In the genomic region with DNA sequence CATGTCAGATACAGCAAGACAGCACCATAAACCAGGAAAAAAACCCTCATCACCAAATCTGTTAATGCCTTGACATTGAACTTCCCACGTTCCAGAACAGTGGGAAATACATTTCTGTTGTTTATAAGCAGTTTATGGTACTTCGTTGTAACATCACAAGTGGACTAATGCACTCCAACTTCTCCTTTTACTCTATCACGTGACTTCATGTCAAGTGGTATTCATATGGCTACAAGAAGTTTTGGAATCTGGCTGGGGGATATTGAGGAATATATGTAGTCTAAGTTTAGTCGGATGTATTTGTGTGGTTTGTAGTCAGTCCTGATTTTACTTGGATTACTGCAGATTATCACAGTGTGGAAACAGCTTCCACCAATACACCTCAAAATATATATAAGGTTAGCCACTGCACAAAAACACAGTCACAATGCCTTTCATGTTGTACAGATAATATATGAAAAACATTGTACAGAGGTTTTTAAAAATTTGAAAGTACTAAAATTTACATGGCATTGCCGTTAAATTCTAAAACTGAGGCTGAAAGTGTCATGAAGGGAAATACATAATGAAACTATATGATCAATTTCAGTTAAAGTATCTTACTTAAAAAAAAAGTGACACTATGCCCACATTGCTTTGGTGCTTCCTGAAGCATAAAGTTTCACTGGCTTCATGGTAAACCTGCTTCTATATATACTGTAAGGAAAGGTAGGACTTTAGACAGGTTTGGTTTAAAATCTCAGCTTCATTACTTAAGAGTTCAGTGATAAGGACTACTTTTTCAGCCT, we compare ENCODE assay signal across 18 cellular contexts.
A peak's percentile ranks its signal among the peaks of the same experiment; 100 is the strongest.
DNase-seq lines count a peak whose midpoint lies in the region; ATAC-seq and TF ChIP-seq lines count a peak whose summit lies in the region.
"Had no signal": no experiment of that assay in that cellular context is flagged by ENCODE, and none has a peak within 500 bp of the region (broad histone marks: within the 10 kb centered on the region; RNA-seq: fewer than 3 reads in every experiment).

No MANE protein-coding gene starts in this region.

- H3K9me3 Mint-ChIP-seq in CD4-positive, CD25-positive, alpha-beta regulatory T cell = peaks cover 4 to 18% (median 13%) of the 10 kb centered on the region in 7 donors
- peaks cover 26% of the 10 kb centered on the region for H3K9me3 Mint-ChIP-seq in WTC11

- H3K4me1 Mint-ChIP-seq in CD4-positive, CD25-positive, alpha-beta regulatory T cell = peaks cover 14 to 21% (median 17%) of the 10 kb centered on the region in 4 donors
- H3K4me1 Mint-ChIP-seq in WTC11 = peaks cover 31% of the 10 kb centered on the region

- H3K36me3 ChIP-seq in CD4-positive, CD25-positive, alpha-beta regulatory T cell (ENCODE audit: control insufficient read depth, insufficient read depth, low read length) = no peaks in the 10 kb centered on the region
- H3K36me3 ChIP-seq in osteoblast (ENCODE audit: insufficient read depth, low read length) = no peaks in the 10 kb centered on the region
- H3K36me3 ChIP-seq in GM23248 (ENCODE audit: low read depth) = no peaks in the 10 kb centered on the region
- H3K36me3 ChIP-seq in left ventricle myocardium inferior = no peaks in the 10 kb centered on the region

- peaks cover 7% of the 10 kb centered on the region for H3K36me3 Mint-ChIP-seq in CD4-positive, CD25-positive, alpha-beta regulatory T cell
- H3K36me3 Mint-ChIP-seq in WTC11 = peaks cover 29% of the 10 kb centered on the region

- no peaks in the 10 kb centered on the region for H3K4me1 ChIP-seq in CD4-positive, CD25-positive, alpha-beta regulatory T cell (ENCODE audit: control insufficient read depth, insufficient read depth, low read length, poor library complexity, severe bottlenecking)
- H3K4me1 ChIP-seq in osteoblast (ENCODE audit: insufficient read depth, low read length) = no peaks in the 10 kb centered on the region
- H3K4me1 ChIP-seq in GM23248 (ENCODE audit: insufficient read depth) = no peaks in the 10 kb centered on the region
- no peaks in the 10 kb centered on the region for H3K4me1 ChIP-seq in left ventricle myocardium inferior

- H2AFZ ChIP-seq in osteoblast (ENCODE audit: low read length) (no peak overlapping the region), GM23248 (no peak overlapping the region)

- H3K27me3 ChIP-seq in CD4-positive, CD25-positive, alpha-beta regulatory T cell (ENCODE audit: control insufficient read depth, insufficient read depth, low read length) = no peaks in the 10 kb centered on the region
- H3K27me3 ChIP-seq in osteoblast (ENCODE audit: insufficient read depth, low read length) (no peaks in the 10 kb centered on the region), GM23248 (replicated peaks; ENCODE audit: insufficient read depth) (no peaks in the 10 kb centered on the region), left ventricle myocardium inferior (ENCODE audit: low read depth) (no peaks in the 10 kb centered on the region)

- peak overlapping the region; percentile 27 to 55 (median 44) for H3K27ac Mint-ChIP-seq in CD4-positive, CD25-positive, alpha-beta regulatory T cell
- 0 out of 2 replicates have a peak overlapping the region, but pooled peaks have one; percentile 4 for H3K27ac Mint-ChIP-seq in WTC11
- H3K27ac Mint-ChIP-seq: activated naive CD4-positive, alpha-beta T cell treated with anti-CD3 and anti-CD28 coated beads, Interleukin-2, amount 50 U/mL, for 72 hours; activated T-cell treated with anti-CD3 and anti-CD28 coated beads, Interleukin-2, amount 50 U/mL, for 72 hours had no signal

- peaks cover 0 to 11% of the 10 kb centered on the region in 2 experiments for H3K9me3 ChIP-seq in CD4-positive, CD25-positive, alpha-beta regulatory T cell (ENCODE audit: control insufficient read depth in 2 of 2, low read length in 2 of 2)
- H3K9me3 ChIP-seq in osteoblast (ENCODE audit: low read depth, low read length) (no peaks in the 10 kb centered on the region), GM23248 (ENCODE audit: low read depth) (no peaks in the 10 kb centered on the region), left ventricle myocardium inferior (replicated peaks) (peaks cover 20% of the 10 kb centered on the region)

- TF ChIP-seq CTCF in WTC11 (IDR thresholded peaks at IDR 0.05) (no peak), osteoblast (IDR thresholded peaks at IDR 0.05; ENCODE audit: extremely low read depth, low read depth, low read length) (no peak), left ventricle myocardium inferior (IDR thresholded peaks at IDR 0.05; ENCODE audit: borderline replicate concordance) (no peak)

- H3K27ac ChIP-seq in CD4-positive, CD25-positive, alpha-beta regulatory T cell (ENCODE audit: insufficient read depth, low read length, poor library complexity, severe bottlenecking) = no peak overlapping the region
- H3K27ac ChIP-seq in osteoblast (ENCODE audit: low read depth, low read length) (no peak overlapping the region), GM23248 (no peak overlapping the region), left ventricle myocardium inferior (replicated peaks) (no peak overlapping the region)
- H3K27ac ChIP-seq: SK-N-MC had no signal

- H3K4me3 ChIP-seq in CD4-positive, CD25-positive, alpha-beta regulatory T cell (ENCODE audit: low read depth, low read length) = no peak overlapping the region
- H3K4me3 ChIP-seq in osteoblast (ENCODE audit: insufficient read depth, low read length) (no peak overlapping the region), GM23248 (no peak overlapping the region), left ventricle myocardium inferior (no peak overlapping the region)
- H3K4me3 ChIP-seq: SK-N-MC had no signal

- in situ Hi-C loops in GM23248 (cut with MboI) = no loop called here

- H3K4me3 Mint-ChIP-seq in CD4-positive, CD25-positive, alpha-beta regulatory T cell = no peak overlapping the region
- no peak overlapping the region for H3K4me3 Mint-ChIP-seq in WTC11
- H3K4me3 Mint-ChIP-seq: naive thymus-derived CD4-positive, alpha-beta T cell had no signal

- H3K27me3 Mint-ChIP-seq in CD4-positive, CD25-positive, alpha-beta regulatory T cell = no peaks in the 10 kb centered on the region
- H3K27me3 Mint-ChIP-seq in WTC11 (ENCODE audit: low read depth) = no peaks in the 10 kb centered on the region

- H3K9ac ChIP-seq in GM23248 = no peak overlapping the region

- 71 to 74% methylated on average over 5 of the region's 5 CpGs for WGBS in GM23248 (ENCODE audit: low coverage in 1 of 2, low lambda C conversion rate in 2 of 2, missing lambda C conversion rate in 2 of 2), 2 experiments

- H3K4me2 ChIP-seq in osteoblast (ENCODE audit: insufficient read depth, low read length) (no peak overlapping the region), GM23248 (ENCODE audit: unreplicated experiment) (no peak overlapping the region)

- POLR2A ChIA-PET in WTC11 (lab: Charles Lee) = no interaction called here

- CTCF ChIA-PET in WTC11 (lab: Charles Lee) = no interaction called here

- intact Hi-C loops in left ventricle myocardium inferior (cut with micrococcal nuclease) = no loop called here

- no peak for ATAC-seq in CD4-positive, CD25-positive, alpha-beta regulatory T cell (ENCODE audit: low read depth in 2 of 2)
- peak; percentile 79 for ATAC-seq in GM18867 (IDR thresholded peaks at IDR 0.05; ENCODE audit: unreplicated experiment)
- peak; percentile 80 for ATAC-seq in HG03175 (IDR thresholded peaks at IDR 0.05; ENCODE audit: unreplicated experiment)
- no peak for ATAC-seq in WTC11
- ATAC-seq: naive thymus-derived CD4-positive, alpha-beta T cell had no signal

- H3K9me2 ChIP-seq in GM23248 (ENCODE audit: insufficient read depth) = no peaks in the 10 kb centered on the region

- no peak for DNase-seq in CD4-positive, CD25-positive, alpha-beta regulatory T cell
- DNase-seq in WTC11 (ENCODE audit: low spot score) (no peak), osteoblast (ENCODE audit: insufficient read length, low spot score, missing footprints) (no peak), GM23248 (no peak), left ventricle myocardium inferior (no peak), GM03348 (ENCODE audit: low spot score) (no peak)
- DNase-seq: activated T-cell treated with anti-CD3 and anti-CD28 coated beads, Interleukin-2, amount 50 U/mL, for 72 hours; H7; hypothalamus; kidney; mammary epithelial cell; naive thymus-derived CD4-positive, alpha-beta T cell; NCI-H1436; stimulated activated CD4-positive, alpha-beta T cell treated with anti-CD3 and anti-CD28 coated beads, Interleukin-2, amount 100 ng/mL, for 24 hours had no signal

- no peaks in the 10 kb centered on the region for H3F3A ChIP-seq in GM23248 (ENCODE audit: insufficient read depth)

- H3K79me2 ChIP-seq in osteoblast (ENCODE audit: insufficient read depth, low read length) (no peaks in the 10 kb centered on the region), GM23248 (ENCODE audit: insufficient read depth) (no peaks in the 10 kb centered on the region)

- H4K20me1 ChIP-seq in osteoblast (ENCODE audit: insufficient read depth, low read length) = no peaks in the 10 kb centered on the region
- H4K20me1 ChIP-seq in GM23248 (ENCODE audit: insufficient read depth) = no peaks in the 10 kb centered on the region

TF ChIP-seq in WTC11, 78 proteins besides CTCF, POLR2A, EP300 and RAD21:
- no peak for TF ChIP-seq ZNF423 (CRISPR knock-in tag; IDR thresholded peaks at IDR 0.05)

Comparison
In these comparisons a context has a peak if more than half of its experiments do, and no peak if none do; other contexts are left out.
1. ATAC-seq: peak in GM18867 (single experiment) and HG03175 (single experiment); none in CD4-positive, CD25-positive, alpha-beta regulatory T cell (0 of 2) and WTC11 (single experiment).